Comparison of ENCODE assay signal across 15 cellular contexts in the genomic region with DNA sequence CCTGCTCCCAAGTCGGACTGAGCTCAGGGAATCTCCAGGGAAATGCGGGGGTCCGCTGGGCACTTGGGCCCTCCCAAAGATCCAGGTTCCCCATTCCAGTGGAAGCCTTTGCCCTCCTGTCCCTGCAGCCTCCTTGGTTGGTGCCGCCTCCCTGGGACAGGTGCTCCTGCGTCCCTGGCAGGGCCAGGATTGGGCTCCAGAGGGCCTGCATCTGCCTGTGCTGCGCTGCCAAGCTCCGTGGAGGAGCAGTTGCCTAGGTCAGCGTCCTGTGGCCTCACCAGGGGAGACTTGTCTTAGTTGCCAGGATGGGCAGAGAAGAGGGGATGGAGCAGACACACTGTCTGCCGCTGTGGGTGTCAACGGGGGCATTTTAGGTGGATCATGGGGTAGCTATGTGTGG.
DNase-seq lines count a peak whose midpoint lies in the region; ATAC-seq and TF ChIP-seq lines count a peak whose summit lies in the region.
"Had no signal": no experiment of that assay in that cellular context is flagged by ENCODE, and none has a peak within 500 bp of the region (broad histone marks: within the 10 kb centered on the region; RNA-seq: fewer than 3 reads in every experiment).

No MANE protein-coding gene starts in this region.

- 0 out of 2 replicates have a peak overlapping the region, but pooled peaks have one; percentile 3 for H3K27ac ChIP-seq in DND-41 (ENCODE audit: low read length)
- no peak overlapping the region for H3K27ac ChIP-seq in HCT116 (ENCODE audit: low read depth, low read length)
- H3K27ac ChIP-seq in neural progenitor cell, result no peak overlapping the region
- H3K27ac ChIP-seq in psoas muscle, result peak overlapping the region; percentile 69

- H3K4me2 ChIP-seq in DND-41 (ENCODE audit: insufficient read depth, low read length) (no peak overlapping the region), HCT116 (ENCODE audit: low read length) (no peak overlapping the region), neural progenitor cell (no peak overlapping the region)

- no peaks in the 10 kb centered on the region for H3K9me2 ChIP-seq in HCT116 (ENCODE audit: insufficient read depth)

- TF ChIP-seq RAD21 in HCT116 (IDR thresholded peaks at IDR 0.05; ENCODE audit: low read depth), result no peak

- H3K4me1 Mint-ChIP-seq in neural progenitor cell, result peaks cover 62% of the 10 kb centered on the region

- H3K9me3 ChIP-seq in DND-41 (ENCODE audit: insufficient read depth, low read length, severe bottlenecking), result no peaks in the 10 kb centered on the region
- no peaks in the 10 kb centered on the region for H3K9me3 ChIP-seq in HCT116 (ENCODE audit: control insufficient read depth in 1 of 2, insufficient read depth in 1 of 2, low read depth in 1 of 2, low read length in 2 of 2)
- no peaks in the 10 kb centered on the region for H3K9me3 ChIP-seq in neural progenitor cell (ENCODE audit: low read depth)
- H3K9me3 ChIP-seq in psoas muscle, result no peaks in the 10 kb centered on the region
- H3K9me3 ChIP-seq: Caco-2 had no signal

- H3K9ac ChIP-seq in DND-41 (ENCODE audit: low read depth, low read length), result no peak overlapping the region
- H3K9ac ChIP-seq in HCT116 (ENCODE audit: low read length), result no peak overlapping the region
- no peak overlapping the region for H3K9ac ChIP-seq in neural progenitor cell

- DNase-seq in DND-41, result no peak
- no peak for DNase-seq in HCT116 (ENCODE audit: low read depth, low spot score)
- DNase-seq in neural progenitor cell (ENCODE audit: low spot score), result no peak
- DNase-seq in psoas muscle, result no peak
- DNase-seq in H7, result no peak
- DNase-seq in retina, result no peak
- DNase-seq in COR-L47 (lab: John Stamatoyannopoulos, UW), result no peak
- DNase-seq: C1 segment of cervical spinal cord; Caco-2; CD4-positive, alpha-beta memory T cell; DMS 273 treated with DMSO at 0.1 percent for 48 hours; DMS79; GF-D8; GOT3; HCEC 1CT had no signal

- intact Hi-C loops in HCT116 (cut with micrococcal nuclease), result no loop called here
- intact Hi-C loops in psoas muscle (cut with DNase I), result no loop called here

- TF ChIP-seq POLR2A in HCT116 (IDR thresholded peaks at IDR 0.05; ENCODE audit: borderline replicate concordance, extremely low read depth, insufficient read depth, insufficient read length), result no peak

- H3K79me2 ChIP-seq in DND-41 (ENCODE audit: insufficient read depth, low read length) (peaks cover 100% of the 10 kb centered on the region), HCT116 (ENCODE audit: insufficient read depth, low read length) (peaks cover 18% of the 10 kb centered on the region), neural progenitor cell (ENCODE audit: low read depth) (peaks cover 98% of the 10 kb centered on the region)

- TF ChIP-seq CTCF in DND-41 (IDR thresholded peaks at IDR 0.05; ENCODE audit: borderline replicate concordance, extremely low read depth, low read length, poor library complexity, severe bottlenecking), result no peak
- no peak for TF ChIP-seq CTCF in HCT116 (IDR thresholded peaks at IDR 0.05 in 2 of 3, conservative IDR thresholded peaks at IDR 0.05 in 1 of 3; ENCODE audit: borderline replicate concordance in 1 of 3, insufficient read depth in 1 of 3, low read depth in 2 of 3, low read length in 2 of 3)
- no peak for TF ChIP-seq CTCF in neural progenitor cell (IDR thresholded peaks at IDR 0.05)
- TF ChIP-seq CTCF in psoas muscle (IDR thresholded peaks at IDR 0.05), result no peak

- H3K27me3 Mint-ChIP-seq in neural progenitor cell (ENCODE audit: insufficient read depth, low read depth), result peaks cover 9% of the 10 kb centered on the region
- H3K27me3 Mint-ChIP-seq: CD4-positive, alpha-beta memory T cell had no signal

- H3K36me3 ChIP-seq in DND-41 (ENCODE audit: insufficient read depth, low read length) (peaks cover 100% of the 10 kb centered on the region), HCT116 (ENCODE audit: control insufficient read depth in 1 of 2, insufficient read depth in 2 of 2, low read length in 2 of 2) (peaks cover 0 to 3% of the 10 kb centered on the region in 2 experiments; a peak in 1 of 4 replicates), neural progenitor cell (no peaks in the 10 kb centered on the region), psoas muscle (ENCODE audit: insufficient read depth in 1 of 2, low read depth in 1 of 2) (no peaks in the 10 kb centered on the region), H7 (replicated peaks; ENCODE audit: control insufficient read depth, insufficient read depth, low read length) (no peaks in the 10 kb centered on the region; the same call in 1 of the 2 replicates)

- H4K20me1 ChIP-seq in DND-41 (ENCODE audit: insufficient read depth, low read length) (peaks cover 91% of the 10 kb centered on the region), HCT116 (ENCODE audit: insufficient read depth) (no peaks in the 10 kb centered on the region), neural progenitor cell (ENCODE audit: low read depth) (peaks cover 91% of the 10 kb centered on the region)

- RAD21 ChIA-PET in HCT116 (lab: Charles Lee; ENCODE audit: low non-redundant PET in 1 of 2, low total read pairs in 2 of 2, uncharacterized antibody in 2 of 2, unreplicated experiment in 2 of 2), result no interaction called here

- peaks cover 41% of the 10 kb centered on the region for H3K4me1 ChIP-seq in DND-41 (ENCODE audit: insufficient read depth, low read length)
- H3K4me1 ChIP-seq in HCT116 (ENCODE audit: control insufficient read depth in 1 of 2, insufficient read depth in 2 of 2, low read length in 2 of 2), result no peaks in the 10 kb centered on the region
- peaks cover 45% of the 10 kb centered on the region for H3K4me1 ChIP-seq in neural progenitor cell
- H3K4me1 ChIP-seq in psoas muscle, result peaks cover 47% of the 10 kb centered on the region

- no peak overlapping the region for H3K4me3 ChIP-seq in DND-41 (ENCODE audit: low read depth in 1 of 2, low read length in 2 of 2)
- no peak overlapping the region for H3K4me3 ChIP-seq in HCT116 (replicated peaks in 1 of 2; ENCODE audit: low read depth in 1 of 2, low read length in 2 of 2)
- H3K4me3 ChIP-seq in neural progenitor cell, result no peak overlapping the region
- H3K4me3 ChIP-seq in psoas muscle, result no peak overlapping the region
- H3K4me3 ChIP-seq in H7 (ENCODE audit: insufficient read depth, low read depth, low read length), result no peak overlapping the region

- no peaks in the 10 kb centered on the region for H3K9me3 Mint-ChIP-seq in neural progenitor cell

- no peak overlapping the region for H3K4me3 Mint-ChIP-seq in neural progenitor cell
- H3K4me3 Mint-ChIP-seq: CD4-positive, alpha-beta memory T cell had no signal

- ATAC-seq in DND-41 (ENCODE audit: insufficient read depth, low read depth) (no peak), HCT116 (peak; percentile 17; the same call in 1 of the 2 replicates), psoas muscle (peak in 3 of 4 donors; percentile 54 to 68 (median 64))

- peaks cover 50% of the 10 kb centered on the region for H3K36me3 Mint-ChIP-seq in neural progenitor cell

- POLR2A ChIA-PET in HCT116 (lab: Charles Lee), result no interaction called here

- H3F3A ChIP-seq in neural progenitor cell (ENCODE audit: low read depth), result peaks cover 2% of the 10 kb centered on the region

- H2AFZ ChIP-seq in DND-41 (ENCODE audit: low read depth, low read length), result no peak overlapping the region
- H2AFZ ChIP-seq in HCT116 (ENCODE audit: low read depth, low read length, poor library complexity, severe bottlenecking), result no peak overlapping the region
- H2AFZ ChIP-seq in neural progenitor cell (replicated peaks), result no peak overlapping the region

- no peaks in the 10 kb centered on the region for H3K27me3 ChIP-seq in DND-41 (ENCODE audit: insufficient read depth, low read length, poor library complexity)
- no peaks in the 10 kb centered on the region for H3K27me3 ChIP-seq in HCT116 (ENCODE audit: insufficient read depth, low read length)
- H3K27me3 ChIP-seq in neural progenitor cell, result no peaks in the 10 kb centered on the region
- no peaks in the 10 kb centered on the region for H3K27me3 ChIP-seq in psoas muscle (ENCODE audit: insufficient read depth in 3 of 3, low read length in 2 of 3)
- no peaks in the 10 kb centered on the region for H3K27me3 ChIP-seq in H7 (ENCODE audit: control insufficient read depth, insufficient read depth, low read length)

- no TSS peak for BruUV-seq in HCT116 (replicated peaks; lab: Mats Ljungman, UMichigan)

- 56 to 75% (median 60%) methylated on average over 10 of the region's 10 CpGs for WGBS in psoas muscle, 3 donors

- peak overlapping the region; percentile 25 for H3K27ac Mint-ChIP-seq in neural progenitor cell

- CTCF ChIA-PET in HCT116 (lab: Charles Lee), result no interaction called here

TF ChIP-seq in HCT116, 20 proteins besides CTCF, POLR2A, EP300 and RAD21:
- TF ChIP-seq ZFX (IDR thresholded peaks at IDR 0.05) (no peak), ELF1 (IDR thresholded peaks at IDR 0.05; ENCODE audit: borderline replicate concordance, low read depth) (no peak), POLR2AphosphoS5 (IDR thresholded peaks at IDR 0.05; ENCODE audit: low read depth, low read length) (no peak), FOSL1 (IDR thresholded peaks at IDR 0.05; ENCODE audit: low read depth) (no peak), ZNF274 (IDR thresholded peaks at IDR 0.05; ENCODE audit: low read depth, low read length) (no peak), YY1 (IDR thresholded peaks at IDR 0.05; ENCODE audit: extremely low read depth, insufficient replicate concordance, low read depth, low read length) (no peak), SIN3A (IDR thresholded peaks at IDR 0.05; ENCODE audit: low read depth) (no peak), EGR1 (IDR thresholded peaks at IDR 0.05; ENCODE audit: low read depth) (no peak)
- TF ChIP-seq, protein P1, sequence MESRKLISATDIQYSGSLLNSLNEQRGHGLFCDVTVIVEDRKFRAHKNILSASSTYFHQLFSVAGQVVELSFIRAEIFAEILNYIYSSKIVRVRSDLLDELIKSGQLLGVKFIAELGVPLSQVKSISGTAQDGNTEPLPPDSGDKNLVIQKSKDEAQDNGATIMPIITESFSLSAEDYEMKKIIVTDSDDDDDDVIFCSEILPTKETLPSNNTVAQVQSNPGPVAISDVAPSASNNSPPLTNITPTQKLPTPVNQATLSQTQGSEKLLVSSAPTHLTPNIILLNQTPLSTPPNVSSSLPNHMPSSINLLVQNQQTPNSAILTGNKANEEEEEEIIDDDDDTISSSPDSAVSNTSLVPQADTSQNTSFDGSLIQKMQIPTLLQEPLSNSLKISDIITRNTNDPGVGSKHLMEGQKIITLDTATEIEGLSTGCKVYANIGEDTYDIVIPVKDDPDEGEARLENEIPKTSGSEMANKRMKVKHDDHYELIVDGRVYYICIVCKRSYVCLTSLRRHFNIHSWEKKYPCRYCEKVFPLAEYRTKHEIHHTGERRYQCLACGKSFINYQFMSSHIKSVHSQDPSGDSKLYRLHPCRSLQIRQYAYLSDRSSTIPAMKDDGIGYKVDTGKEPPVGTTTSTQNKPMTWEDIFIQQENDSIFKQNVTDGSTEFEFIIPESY (IDR thresholded peaks at IDR 0.05; ENCODE audit: extremely low read depth, insufficient replicate concordance, low read length), result no peak

Comparison
In these comparisons a context has a peak if more than half of its experiments do, and no peak if none do; other contexts are left out.
1. H3K27ac ChIP-seq: peak in DND-41 (single experiment) and psoas muscle (single experiment); none in HCT116 (single experiment) and neural progenitor cell (single experiment).